ENCODE assay signal across 23 cellular contexts in genomic region chr20:44981736-44982406, GRCh38. TPM values are rescaled to one million over a fixed set of nuclear protein-coding genes. Genes with fewer than 3 reads are reported as not detected.
DNase-seq lines count a peak whose midpoint lies in the region; ATAC-seq and FAIRE-seq lines count a peak whose summit lies in the region.
"Had no signal": no experiment of that assay in that cellular context is flagged by ENCODE, and none has a peak within 500 bp of the region (broad histone marks: within the 10 kb centered on the region; RNA-seq: fewer than 3 reads in every experiment).

No MANE protein-coding gene starts in this region.

- H3K27me3 Mint-ChIP-seq in activated naive CD4-positive, alpha-beta T cell treated with anti-CD3 and anti-CD28 coated beads, Interleukin-2, amount 10 ng/mL, durations not matched to agents 7 days and 5 days = no peaks in the 10 kb centered on the region
- H3K27me3 Mint-ChIP-seq in T-cell = no peaks in the 10 kb centered on the region
- no peaks in the 10 kb centered on the region for H3K27me3 Mint-ChIP-seq in activated naive CD8-positive, alpha-beta T cell treated with anti-CD3 and anti-CD28 coated beads for 36 hours
- H3K27me3 Mint-ChIP-seq: brain had no signal

- no peak for ATAC-seq in T-cell (replicated peaks in 1 of 4)
- peak; percentile 93 for ATAC-seq in stimulated activated effector memory CD8-positive, alpha-beta T cell treated with anti-CD3 and anti-CD28 coated beads, Interleukin-12 subunit alpha, Interleukin-12 subunit beta, amount 100 ng/mL, for 72 hours
- no peak for ATAC-seq in GM18870 (IDR thresholded peaks at IDR 0.05; ENCODE audit: unreplicated experiment)
- ATAC-seq: left colon had no signal

- FAIRE-seq in HTR-8/SVneo (lab: Jason Lieb, UNC) = no peak
- FAIRE-seq: endometrium had no signal

- CTCF ChIA-PET in activated naive CD4-positive, alpha-beta T cell treated with anti-CD3 and anti-CD28 coated beads, Interleukin-2, amount 10 ng/mL, durations not matched to agents 7 days and 5 days (lab: Charles Lee) = interaction anchor here (1.1 to 1.3 kb wide), 2 partner anchors 8 to 19 kb away, joined by 3 to 4 read pairs; no protein-coding TSS in a partner anchor
- CTCF ChIA-PET in T-cell (lab: Charles Lee) = interaction anchor here (0.6 to 1.1 kb wide), 7 partner anchors 9 to 102 kb away, joined by 3 to 6 read pairs (median 4); no protein-coding TSS in a partner anchor

- H3K36me3 Mint-ChIP-seq in activated naive CD4-positive, alpha-beta T cell treated with anti-CD3 and anti-CD28 coated beads, Interleukin-2, amount 10 ng/mL, durations not matched to agents 7 days and 5 days = peaks cover 74% of the 10 kb centered on the region
- H3K36me3 Mint-ChIP-seq in T-cell = peaks cover 60% of the 10 kb centered on the region
- H3K36me3 Mint-ChIP-seq in activated naive CD8-positive, alpha-beta T cell treated with anti-CD3 and anti-CD28 coated beads for 36 hours = peaks cover 60% of the 10 kb centered on the region
- peaks cover 100% of the 10 kb centered on the region for H3K36me3 Mint-ChIP-seq in stimulated activated effector memory CD8-positive, alpha-beta T cell treated with anti-CD3 and anti-CD28 coated beads, Interleukin-12 subunit alpha, Interleukin-12 subunit beta, amount 100 ng/mL, for 72 hours

- DNase-seq in activated naive CD4-positive, alpha-beta T cell treated with anti-CD3 and anti-CD28 coated beads, Interleukin-2, amount 10 ng/mL, durations not matched to agents 7 days and 5 days = no peak
- DNase-seq in activated naive CD4-positive, alpha-beta T cell treated with Interleukin-2 at 50 U/mL for 16 hours = no peak
- DNase-seq in T-cell (no peak), epidermal melanocyte (ENCODE audit: insufficient read length, low spot score) (no peak), HTR-8/SVneo (ENCODE audit: insufficient read length, low spot score) (no peak)
- no peak for DNase-seq in activated naive CD8-positive, alpha-beta T cell treated with anti-CD3 and anti-CD28 coated beads for 36 hours
- no peak for DNase-seq in stimulated activated effector memory CD8-positive, alpha-beta T cell treated with anti-CD3 and anti-CD28 coated beads, Interleukin-12 subunit alpha, Interleukin-12 subunit beta, amount 100 ng/mL, for 72 hours (ENCODE audit: low spot score in 2 of 2)
- DNase-seq: Caco-2; DND-41; glutamatergic neuron; GOT3; left colon; MG63; NCI-H146; NCI-H2171 treated with DMSO at 0.1 percent for 48 hours; NCI-H526 treated with DMSO at 0.1 percent for 48 hours; stimulated activated CD4-positive, alpha-beta T cell treated with anti-CD3 and anti-CD28 coated beads, Interleukin-1b, Interleukin-23, amount 100 ng/mL, for 48 hours; SW 1271; trophoblast cell had no signal

- H3K4me3 Mint-ChIP-seq in activated naive CD4-positive, alpha-beta T cell treated with anti-CD3 and anti-CD28 coated beads, Interleukin-2, amount 10 ng/mL, durations not matched to agents 7 days and 5 days = no peak overlapping the region
- peak overlapping the region in 1 of 3 donors; percentile 84 for H3K4me3 Mint-ChIP-seq in T-cell
- no peak overlapping the region for H3K4me3 Mint-ChIP-seq in activated naive CD8-positive, alpha-beta T cell treated with anti-CD3 and anti-CD28 coated beads for 36 hours
- H3K4me3 Mint-ChIP-seq in stimulated activated effector memory CD8-positive, alpha-beta T cell treated with anti-CD3 and anti-CD28 coated beads, Interleukin-12 subunit alpha, Interleukin-12 subunit beta, amount 100 ng/mL, for 72 hours = no peak overlapping the region
- H3K4me3 Mint-ChIP-seq: brain, neural crest cell had no signal

- no peaks in the 10 kb centered on the region for H3K9me3 Mint-ChIP-seq in activated naive CD4-positive, alpha-beta T cell treated with anti-CD3 and anti-CD28 coated beads, Interleukin-2, amount 10 ng/mL, durations not matched to agents 7 days and 5 days
- no peaks in the 10 kb centered on the region for H3K9me3 Mint-ChIP-seq in T-cell
- H3K9me3 Mint-ChIP-seq in activated naive CD8-positive, alpha-beta T cell treated with anti-CD3 and anti-CD28 coated beads for 36 hours = no peaks in the 10 kb centered on the region
- no peaks in the 10 kb centered on the region for H3K9me3 Mint-ChIP-seq in stimulated activated effector memory CD8-positive, alpha-beta T cell treated with anti-CD3 and anti-CD28 coated beads, Interleukin-12 subunit alpha, Interleukin-12 subunit beta, amount 100 ng/mL, for 72 hours
- H3K9me3 Mint-ChIP-seq: brain, neural crest cell had no signal

- H3K4me1 Mint-ChIP-seq in activated naive CD4-positive, alpha-beta T cell treated with anti-CD3 and anti-CD28 coated beads, Interleukin-2, amount 10 ng/mL, durations not matched to agents 7 days and 5 days = peaks cover 71% of the 10 kb centered on the region
- H3K4me1 Mint-ChIP-seq in T-cell = peaks cover 88 to 94% (median 90%) of the 10 kb centered on the region in 3 donors
- peaks cover 72% of the 10 kb centered on the region for H3K4me1 Mint-ChIP-seq in activated naive CD8-positive, alpha-beta T cell treated with anti-CD3 and anti-CD28 coated beads for 36 hours
- peaks cover 66% of the 10 kb centered on the region for H3K4me1 Mint-ChIP-seq in stimulated activated effector memory CD8-positive, alpha-beta T cell treated with anti-CD3 and anti-CD28 coated beads, Interleukin-12 subunit alpha, Interleukin-12 subunit beta, amount 100 ng/mL, for 72 hours
- H3K4me1 Mint-ChIP-seq: brain, neural crest cell had no signal

- POLR2A ChIA-PET in T-cell (lab: Charles Lee) = interaction anchor here (0.5 to 0.7 kb wide), 12 partner anchors 8 to 1392 kb away, joined by 3 to 9 read pairs (median 5); no protein-coding TSS in a partner anchor

- peak overlapping the region; percentile 63 for H3K27ac Mint-ChIP-seq in activated naive CD4-positive, alpha-beta T cell treated with anti-CD3 and anti-CD28 coated beads, Interleukin-2, amount 10 ng/mL, durations not matched to agents 7 days and 5 days
- H3K27ac Mint-ChIP-seq in T-cell = peak overlapping the region; percentile 93 to 98
- peak overlapping the region; percentile 85 for H3K27ac Mint-ChIP-seq in activated naive CD8-positive, alpha-beta T cell treated with anti-CD3 and anti-CD28 coated beads for 36 hours
- peak overlapping the region; percentile 95 for H3K27ac Mint-ChIP-seq in stimulated activated effector memory CD8-positive, alpha-beta T cell treated with anti-CD3 and anti-CD28 coated beads, Interleukin-12 subunit alpha, Interleukin-12 subunit beta, amount 100 ng/mL, for 72 hours
- H3K27ac Mint-ChIP-seq: brain had no signal

RNA-seq across cellular contexts. Expression of gene STK4, which starts 15.6 kb away (rescaled TPM):
- total RNA-seq in T-cell = 100 to 1,000 TPM; 244 to 315 (median 271) TPM
- 100 to 1,000 TPM; 180 to 198 TPM for total RNA-seq in activated naive CD8-positive, alpha-beta T cell treated with anti-CD3 and anti-CD28 coated beads for 36 hours

RNA-seq across cellular contexts. Expression of gene TOMM34, which starts 21.7 kb away (rescaled TPM):
- 10 to 100 TPM in 3 of 5 donors, 1 to 10 TPM in 2; 7.8 to 12.8 (median 11.4) TPM for total RNA-seq in T-cell
- 10 to 100 TPM; 72.9 to 75.1 TPM for total RNA-seq in activated naive CD8-positive, alpha-beta T cell treated with anti-CD3 and anti-CD28 coated beads for 36 hours

Comparison
In these comparisons a context has a peak if more than half of its experiments do, and no peak if none do; other contexts are left out.
1. RNA of gene TOMM34, which starts 21.7 kb away (total RNA-seq): 72.9 to 75.1 TPM in activated naive CD8-positive, alpha-beta T cell treated with anti-CD3 and anti-CD28 coated beads for 36 hours; 7.8 to 12.8 TPM in T-cell; every median in the first group is over 4 times any median in the second.
2. Peak in every context shown above with its lines, with median percentiles within 50 percentile points of each other: H3K27ac Mint-ChIP-seq.